ENCODE assay signal across 8 cellular contexts in the genomic region with DNA sequence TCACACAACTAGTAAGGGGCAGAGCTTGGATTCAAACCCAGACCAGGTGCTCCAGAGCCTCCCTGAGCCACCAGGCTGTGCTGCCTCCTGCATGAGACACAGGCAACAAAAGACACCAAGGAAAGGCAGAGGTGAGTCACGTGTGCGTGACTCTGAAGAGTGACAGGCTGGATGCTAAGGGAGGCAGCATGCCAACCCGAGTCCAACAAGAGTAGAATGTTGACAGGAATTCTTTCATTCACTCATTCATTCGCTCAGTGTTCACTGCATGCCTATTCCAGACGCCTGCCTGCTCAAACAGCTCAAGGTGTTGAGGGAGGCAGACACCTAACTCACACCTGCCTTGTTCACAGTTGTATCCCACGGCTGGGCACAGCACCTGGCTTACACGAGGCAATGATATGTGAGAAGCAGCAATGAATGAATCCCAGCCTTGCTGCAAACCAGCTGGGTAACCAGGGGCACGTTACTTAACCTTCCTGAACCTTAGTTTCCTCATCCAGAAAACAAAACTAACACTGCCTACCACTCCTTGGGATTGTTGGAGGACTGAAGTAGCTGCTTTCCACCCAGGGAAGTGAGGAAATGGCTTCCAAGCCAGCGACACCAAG.
DNase-seq lines count a peak whose midpoint lies in the region; ATAC-seq and TF ChIP-seq lines count a peak whose summit lies in the region.

No MANE protein-coding gene starts in this region.

- peak; percentile 25 for TF ChIP-seq CTCF in Calu3 (IDR thresholded peaks at IDR 0.05; ENCODE audit: unreplicated experiment)
- TF ChIP-seq CTCF in chondrocyte (IDR thresholded peaks at IDR 0.05), result peak; percentile 62

- ATAC-seq in HG03097 (IDR thresholded peaks at IDR 0.05; ENCODE audit: low FRiP score, unreplicated experiment), result peak; percentile 10
- ATAC-seq in naive B cell (ENCODE audit: low read depth in 2 of 2), result no peak
- no peak for ATAC-seq in GM18517 (IDR thresholded peaks at IDR 0.05; ENCODE audit: unreplicated experiment)

- intact Hi-C loops in Calu3 (cut with micrococcal nuclease; ENCODE audit: unreplicated experiment), result no loop called here

- DNase-seq in Calu3 (peak; percentile 67), chondrocyte (ENCODE audit: low spot score) (no peak), naive B cell (no peak), cerebellum (ENCODE audit: low spot score) (no peak)
- DNase-seq in stimulated activated CD8-positive, alpha-beta memory T cell treated with anti-CD3 and anti-CD28 coated beads, Interleukin-4, amount 100 ng/mL, for 48 hours, result no peak
- no peak for DNase-seq in activated effector memory CD4-positive, alpha-beta T cell treated with anti-CD3 and anti-CD28 coated beads, Interleukin-2, amount 50 U/mL, for 16 hours

- H3K36me3 Mint-ChIP-seq in Calu3 (ENCODE audit: insufficient read depth, unreplicated experiment) (peaks cover 99% of the 10 kb centered on the region), chondrocyte (ENCODE audit: low read depth) (peaks cover 5% of the 10 kb centered on the region), naive B cell (no peaks in the 10 kb centered on the region)

- CTCF ChIA-PET in Calu3 (lab: Charles Lee), result interaction anchor here (0.6 to 1.1 kb wide), 4 partner anchors 9 to 33 kb away, joined by 3 to 8 read pairs (median 5); no protein-coding TSS in a partner anchor

- BruUV-seq in Calu3 (replicated peaks; lab: Mats Ljungman, UMichigan), result no TSS peak

- H3K4me1 Mint-ChIP-seq in Calu3 (ENCODE audit: low read depth, unreplicated experiment), result peaks cover 82% of the 10 kb centered on the region
- H3K4me1 Mint-ChIP-seq in chondrocyte (ENCODE audit: low read depth), result peaks cover 84% of the 10 kb centered on the region
- peaks cover 85 to 96% (median 91%) of the 10 kb centered on the region in 3 donors for H3K4me1 Mint-ChIP-seq in naive B cell

- peak overlapping the region; percentile 78 for H3K27ac Mint-ChIP-seq in Calu3 (ENCODE audit: unreplicated experiment)
- H3K27ac Mint-ChIP-seq in chondrocyte (ENCODE audit: unreplicated experiment), result peak overlapping the region; percentile 100
- peak overlapping the region; percentile 97 to 100 (median 98) for H3K27ac Mint-ChIP-seq in naive B cell

- peak overlapping the region; percentile 24 for H3K4me3 Mint-ChIP-seq in Calu3 (ENCODE audit: low read depth, unreplicated experiment)
- peak overlapping the region; percentile 52 for H3K4me3 Mint-ChIP-seq in chondrocyte (ENCODE audit: unreplicated experiment)
- peak overlapping the region; percentile 78 to 92 (median 88) for H3K4me3 Mint-ChIP-seq in naive B cell

- H3K9me3 Mint-ChIP-seq in Calu3 (ENCODE audit: low read depth, unreplicated experiment), result peaks cover 2% of the 10 kb centered on the region
- H3K9me3 Mint-ChIP-seq in chondrocyte (ENCODE audit: low read depth), result no peaks in the 10 kb centered on the region
- H3K9me3 Mint-ChIP-seq in naive B cell, result no peaks in the 10 kb centered on the region

- no peaks in the 10 kb centered on the region for H3K27me3 Mint-ChIP-seq in Calu3 (ENCODE audit: unreplicated experiment)
- H3K27me3 Mint-ChIP-seq in chondrocyte (ENCODE audit: low read depth), result no peaks in the 10 kb centered on the region
- H3K27me3 Mint-ChIP-seq in naive B cell, result no peaks in the 10 kb centered on the region

Comparison
In these comparisons a context has a peak if more than half of its experiments do, and no peak if none do; other contexts are left out.
1. H3K4me3 Mint-ChIP-seq: peak in every context shown above with its lines; median percentile 88 in naive B cell; 52 in chondrocyte; 24 in Calu3.